20 cellular contexts compared by ENCODE assay signal in genomic region chr1:1625404-1625775, GRCh38. TPM values are rescaled to one million over a fixed set of nuclear protein-coding genes. Genes with fewer than 3 reads are reported as not detected.
DNase-seq lines count a peak whose midpoint lies in the region; ATAC-seq, FAIRE-seq and TF ChIP-seq lines count a peak whose summit lies in the region.
"Had no signal": no experiment of that assay in that cellular context is flagged by ENCODE, and none has a peak within 500 bp of the region (broad histone marks: within the 10 kb centered on the region; RNA-seq: fewer than 3 reads in every experiment).

No MANE protein-coding gene starts in this region.

- FAIRE-seq in HepG2 (lab: Jason Lieb, UNC): no peak
- FAIRE-seq: GM12891 had no signal

- ATAC-seq in right lobe of liver: no peak
- no peak for ATAC-seq in HepG2
- peak in 3 of 8 donors; percentile 0 to 4 (median 1) for ATAC-seq in heart right ventricle
- ATAC-seq: CD8-positive, alpha-beta T cell had no signal

- TF ChIP-seq CTCF in right lobe of liver (IDR thresholded peaks at IDR 0.05) (no peak), HepG2 (CRISPR knock-in tag; IDR thresholded peaks at IDR 0.05) (no peak), heart right ventricle (IDR thresholded peaks at IDR 0.05) (no peak), osteoblast (IDR thresholded peaks at IDR 0.05; ENCODE audit: extremely low read depth, low read depth, low read length) (no peak)

- H2AFZ ChIP-seq in HepG2 (ENCODE audit: low read length): no peak overlapping the region
- H2AFZ ChIP-seq in osteoblast (ENCODE audit: low read length): no peak overlapping the region

- H3K79me2 ChIP-seq in HepG2 (ENCODE audit: insufficient read depth, low read length) (no peaks in the 10 kb centered on the region), osteoblast (ENCODE audit: insufficient read depth, low read length) (no peaks in the 10 kb centered on the region)

- in situ Hi-C loops in HepG2 (cut with HindIII; ENCODE audit: extremely low pct_ligation_motif_present, low pct_unique_long_range_greater_than_20kb): no loop called here

- intact Hi-C loops in right lobe of liver (cut with DNase I) (loop anchor here in 1 of 2 donors (10.0 kb wide), 1 partner anchor 49 kb away; no protein-coding TSS in a partner anchor), HepG2 (cut with micrococcal nuclease; ENCODE audit: unreplicated experiment) (no loop called here), heart right ventricle (cut with DNase I) (no loop called here)

- TF ChIP-seq RAD21 in HepG2 (CRISPR knock-in tag; IDR thresholded peaks at IDR 0.05): no peak

- no peak for TF ChIP-seq POLR2A in right lobe of liver (IDR thresholded peaks at IDR 0.05)
- TF ChIP-seq POLR2A in HepG2 (IDR thresholded peaks at IDR 0.05; ENCODE audit: insufficient read depth in 1 of 2, low read depth in 2 of 2, low read length in 2 of 2): no peak

- H3K27me3 ChIP-seq in right lobe of liver: no peaks in the 10 kb centered on the region
- no peaks in the 10 kb centered on the region for H3K27me3 ChIP-seq in HepG2 (ENCODE audit: control insufficient read depth in 1 of 2, insufficient read depth in 2 of 2, low read length in 2 of 2)
- peaks cover 0 to 21% (median 2%) of the 10 kb centered on the region in 7 donors for H3K27me3 ChIP-seq in heart right ventricle
- no peaks in the 10 kb centered on the region for H3K27me3 ChIP-seq in osteoblast (ENCODE audit: insufficient read depth, low read length)
- H3K27me3 ChIP-seq: BLaER1 had no signal

- DNase-seq in right lobe of liver (peak in 2 of 3 donors; percentile 39), HepG2 (ENCODE audit: low spot score) (no peak), heart right ventricle (no peak), osteoblast (ENCODE audit: insufficient read length, low spot score, missing footprints) (peak; percentile 81), NOMO-1 treated with dmso at 0.1 percent for 144 hours (lab: John Stamatoyannopoulos, UW; ENCODE audit: unreplicated experiment) (no peak), NCI-H187 treated with DMSO at 0.1 percent for 48 hours (lab: John Stamatoyannopoulos, UW) (no peak), NCI-H146 (lab: John Stamatoyannopoulos, UW) (no peak)
- DNase-seq: HFFc6, NCI-H1105, NCI-H2081 treated with DMSO at 0.1 percent for 48 hours, NCI-H446, NCI-H526, SIG-M5 had no signal

- POLR2A ChIA-PET in HepG2 (lab: Yijun Ruan, JAX): no interaction called here

- CTCF ChIA-PET in HepG2 (lab: Yijun Ruan, JAX; ENCODE audit: low intra/inter-chr PET ratio, low total read pairs): no interaction called here

- BruUV-seq in HepG2 (replicated peaks; lab: Mats Ljungman, UMichigan): no TSS peak

- H3K4me1 ChIP-seq in right lobe of liver: no peaks in the 10 kb centered on the region
- H3K4me1 ChIP-seq in HepG2 (ENCODE audit: insufficient read depth, low read length): no peaks in the 10 kb centered on the region
- H3K4me1 ChIP-seq in heart right ventricle: peaks cover 4 to 39% (median 13%) of the 10 kb centered on the region in 9 donors
- H3K4me1 ChIP-seq in osteoblast (ENCODE audit: insufficient read depth, low read length): no peaks in the 10 kb centered on the region

- no peaks in the 10 kb centered on the region for H4K20me1 ChIP-seq in HepG2 (ENCODE audit: insufficient read depth, low read length)
- H4K20me1 ChIP-seq in osteoblast (ENCODE audit: insufficient read depth, low read length): peaks cover 15% of the 10 kb centered on the region

- no peak for TF ChIP-seq EP300 in HepG2 (IDR thresholded peaks at IDR 0.05; ENCODE audit: low read depth in 2 of 2, low read length in 2 of 2)
- TF ChIP-seq EP300 in HepG2 (CRISPR knock-in tag; IDR thresholded peaks at IDR 0.05; ENCODE audit: borderline replicate concordance): no peak

- WGBS in right lobe of liver (ENCODE audit: insufficient coverage, low coverage, low lambda C conversion rate, missing lambda C conversion rate): 70% methylated on average over 3 of the region's 28 CpGs
- WGBS in HepG2 (ENCODE audit: low lambda C conversion rate): over 99% methylated on average over 26 of the region's 28 CpGs
- 26 to 67% methylated on average over 23 to 28 of the region's 28 CpGs for WGBS in heart right ventricle, 2 donors

- H3K36me3 ChIP-seq in right lobe of liver (peaks cover 0 to 4% (median 2%) of the 10 kb centered on the region in 4 donors), HepG2 (replicated peaks in 1 of 2; ENCODE audit: control insufficient read depth in 1 of 2, insufficient read depth in 2 of 2, low read length in 2 of 2) (peaks cover 0 to 2% of the 10 kb centered on the region in 2 experiments; a peak in 1 of 5 replicates), heart right ventricle (peaks cover 0 to 41% (median 8%) of the 10 kb centered on the region in 9 donors), osteoblast (ENCODE audit: insufficient read depth, low read length) (no peaks in the 10 kb centered on the region)

- no peak overlapping the region for H3K4me2 ChIP-seq in HepG2 (ENCODE audit: low read depth, low read length)
- no peak overlapping the region for H3K4me2 ChIP-seq in osteoblast (ENCODE audit: insufficient read depth, low read length)
- H3K4me2 ChIP-seq: BLaER1, KMS-11, SK-N-SH had no signal

- H3K9ac ChIP-seq in HepG2 (ENCODE audit: insufficient read depth, low read depth, low read length): no peak overlapping the region
- H3K9ac ChIP-seq: BLaER1, KMS-11, SK-N-SH had no signal

- H3K9me3 ChIP-seq in right lobe of liver (no peaks in the 10 kb centered on the region), HepG2 (ENCODE audit: low read length) (no peaks in the 10 kb centered on the region), heart right ventricle (no peaks in the 10 kb centered on the region), osteoblast (ENCODE audit: low read depth, low read length) (no peaks in the 10 kb centered on the region)
- H3K9me3 ChIP-seq: BLaER1, SK-N-SH had no signal

- H3K27ac ChIP-seq in right lobe of liver: no peak overlapping the region
- H3K27ac ChIP-seq in HepG2 (ENCODE audit: extremely low read length, insufficient read depth, low read length): no peak overlapping the region
- H3K27ac ChIP-seq in heart right ventricle: peak overlapping the region in 8 of 10 donors; percentile 44 to 83 (median 68)
- no peak overlapping the region for H3K27ac ChIP-seq in osteoblast (ENCODE audit: low read depth, low read length)
- H3K27ac ChIP-seq: BLaER1, HL-60, KMS-11 had no signal

- H3K4me3 ChIP-seq in right lobe of liver (no peak overlapping the region), HepG2 (replicated peaks in 1 of 3; ENCODE audit: insufficient read depth in 1 of 3, low read depth in 2 of 3, low read length in 3 of 3) (no peak overlapping the region), heart right ventricle (peak overlapping the region in 7 of 10 donors; percentile 10 to 41 (median 18)), osteoblast (ENCODE audit: insufficient read depth, low read length) (no peak overlapping the region)
- H3K4me3 ChIP-seq: BLaER1 had no signal

RNA-seq across cellular contexts. Expression of gene MMP23B, which starts 6.6 kb away (rescaled TPM):
- total RNA-seq in right lobe of liver (1 to 10 TPM in 5 of 6 experiments, under 1 TPM in 1; 0.75 to 4.0 (median 2.3) TPM), HepG2 (2016; rRNA removed; fragmentation: Illumina TruSeq; extraction: Trizol) (0.75 and 1.0 TPM in 2 replicates), heart right ventricle (10 to 100 TPM; 21.5 to 87.0 (median 63.1) TPM), osteoblast (0.59 and 1.1 TPM in 2 replicates)
- 1.0 and 1.4 TPM in 2 replicates for total RNA-seq in HepG2 (2016; cell fraction: cytosol; rRNA removed; fragmentation: Illumina TruSeq; extraction: Trizol; ENCODE audit: low read depth)
- total RNA-seq in HepG2 (2016; cell fraction: insoluble cytoplasmic fraction; rRNA removed; fragmentation: Illumina TruSeq; extraction: Trizol): 0.46 and 1.8 TPM in 2 replicates
- total RNA-seq in HepG2 (2016; cell fraction: membrane; rRNA removed; fragmentation: Illumina TruSeq; extraction: Trizol): 1.1 and 1.5 TPM in 2 replicates
- total RNA-seq in HepG2 (2016; cell fraction: nucleus; rRNA removed; fragmentation: Illumina TruSeq; extraction: Trizol): 2.1 and 2.7 TPM in 2 replicates
- polyA plus RNA-seq in HepG2 (2011; rRNA removed) (0.61 and 2.0 TPM in 2 replicates), heart right ventricle (100 to 1,000 TPM in 1 of 2 donors, 10 to 100 TPM in 1; 14.2 to 113 TPM)
- polyA plus RNA-seq in HepG2 (2011; cell fraction: cytosol; rRNA removed): 0.92 and 1.5 TPM in 2 replicates
- 16.7 and 18.0 TPM in 2 replicates for polyA plus RNA-seq in HepG2 (2011; cell fraction: nucleus; rRNA removed)
- polyA plus RNA-seq in HepG2 (2012): 0.85 and 1.5 TPM in 2 replicates
- polyA plus RNA-seq in HepG2 (2016; cell fraction: cytosol; fragmentation: Illumina TruSeq; extraction: Trizol; ENCODE audit: low read depth): 0.46 and 1.3 TPM in 2 replicates
- 0.38 and 0.46 TPM in 2 replicates for polyA plus RNA-seq in HepG2 (2016; cell fraction: insoluble cytoplasmic fraction; fragmentation: Illumina TruSeq; extraction: Trizol; ENCODE audit: low read depth)
- 0.78 and 1.4 TPM in 2 replicates for polyA plus RNA-seq in HepG2 (2016; cell fraction: membrane; fragmentation: Illumina TruSeq; extraction: Trizol; ENCODE audit: low read depth)
- 0.47 and 1.1 TPM in 2 replicates for polyA plus RNA-seq in HepG2 (2016; cell fraction: nucleus; fragmentation: Illumina TruSeq; extraction: Trizol; ENCODE audit: insufficient read depth, low read depth)
- polyA minus RNA-seq in HepG2 (2011; rRNA and poly(A)+ RNA removed; ENCODE audit: low replicate concordance): 0.54 and 0.75 TPM in 2 replicates
- polyA minus RNA-seq in HepG2 (2011; cell fraction: cytosol; rRNA and poly(A)+ RNA removed): 0.79 TPM in 1 of 2 replicates, not detected in the other
- polyA minus RNA-seq in HepG2 (2011; cell fraction: nucleus; rRNA and poly(A)+ RNA removed): 0.77 and 1.4 TPM in 2 replicates

RNA-seq across cellular contexts. Expression of gene MIB2, which starts 10.1 kb away (rescaled TPM):
- total RNA-seq in right lobe of liver (10 to 100 TPM; 20.7 to 38.5 (median 33.9) TPM), HepG2 (2016; rRNA removed; fragmentation: Illumina TruSeq; extraction: Trizol) (10.3 and 30.4 TPM in 2 replicates), heart right ventricle (100 to 1,000 TPM in 1 of 10 donors, 10 to 100 TPM in 9; 53.6 to 110 (median 74.7) TPM), osteoblast (74.0 and 80.7 TPM in 2 replicates)
- 16.4 and 16.7 TPM in 2 replicates for total RNA-seq in HepG2 (2016; cell fraction: cytosol; rRNA removed; fragmentation: Illumina TruSeq; extraction: Trizol; ENCODE audit: low read depth)
- total RNA-seq in HepG2 (2016; cell fraction: insoluble cytoplasmic fraction; rRNA removed; fragmentation: Illumina TruSeq; extraction: Trizol): 9.2 and 32.3 TPM in 2 replicates
- 20.6 and 22.6 TPM in 2 replicates for total RNA-seq in HepG2 (2016; cell fraction: membrane; rRNA removed; fragmentation: Illumina TruSeq; extraction: Trizol)
- total RNA-seq in HepG2 (2016; cell fraction: nucleus; rRNA removed; fragmentation: Illumina TruSeq; extraction: Trizol): 24.1 and 25.9 TPM in 2 replicates
- polyA plus RNA-seq in HepG2 (2011; rRNA removed) (19.9 and 31.3 TPM in 2 replicates), heart right ventricle (100 to 1,000 TPM in 1 of 2 donors, 10 to 100 TPM in 1; 56.0 to 248 TPM)
- 12.2 and 30.4 TPM in 2 replicates for polyA plus RNA-seq in HepG2 (2011; cell fraction: cytosol; rRNA removed)
- polyA plus RNA-seq in HepG2 (2011; cell fraction: nucleus; rRNA removed): 421 and 707 TPM in 2 replicates
- 16.8 and 35.3 TPM in 2 replicates for polyA plus RNA-seq in HepG2 (2012)
- 15.5 and 15.9 TPM in 2 replicates for polyA plus RNA-seq in HepG2 (2016; cell fraction: cytosol; fragmentation: Illumina TruSeq; extraction: Trizol; ENCODE audit: low read depth)
- polyA plus RNA-seq in HepG2 (2016; cell fraction: insoluble cytoplasmic fraction; fragmentation: Illumina TruSeq; extraction: Trizol; ENCODE audit: low read depth): 9.4 and 11.7 TPM in 2 replicates
- polyA plus RNA-seq in HepG2 (2016; cell fraction: membrane; fragmentation: Illumina TruSeq; extraction: Trizol; ENCODE audit: low read depth): 14.1 and 15.4 TPM in 2 replicates
- 59.2 and 75.4 TPM in 2 replicates for polyA plus RNA-seq in HepG2 (2016; cell fraction: nucleus; fragmentation: Illumina TruSeq; extraction: Trizol; ENCODE audit: insufficient read depth, low read depth)
- polyA minus RNA-seq in HepG2 (2011; rRNA and poly(A)+ RNA removed; ENCODE audit: low replicate concordance): 24.6 and 100 TPM in 2 replicates
- 27.4 and 28.8 TPM in 2 replicates for polyA minus RNA-seq in HepG2 (2011; cell fraction: cytosol; rRNA and poly(A)+ RNA removed)
- polyA minus RNA-seq in HepG2 (2011; cell fraction: nucleus; rRNA and poly(A)+ RNA removed): 51.5 and 62.8 TPM in 2 replicates

RNA-seq across cellular contexts. Expression of gene FNDC10, which starts 25.5 kb away (rescaled TPM):
- 1 to 10 TPM in 1 of 6 experiments, under 1 TPM in 5; 0.09 to 1.6 (median 0.46) TPM for total RNA-seq in right lobe of liver
- 2.0 and 2.5 TPM in 2 replicates for total RNA-seq in HepG2 (2016; rRNA removed; fragmentation: Illumina TruSeq; extraction: Trizol)
- total RNA-seq in HepG2 (2016; cell fraction: cytosol; rRNA removed; fragmentation: Illumina TruSeq; extraction: Trizol; ENCODE audit: low read depth): 6.6 and 6.8 TPM in 2 replicates
- total RNA-seq in HepG2 (2016; cell fraction: insoluble cytoplasmic fraction; rRNA removed; fragmentation: Illumina TruSeq; extraction: Trizol): 2.4 and 2.8 TPM in 2 replicates
- total RNA-seq in HepG2 (2016; cell fraction: membrane; rRNA removed; fragmentation: Illumina TruSeq; extraction: Trizol): 10.4 and 11.3 TPM in 2 replicates
- total RNA-seq in HepG2 (2016; cell fraction: nucleus; rRNA removed; fragmentation: Illumina TruSeq; extraction: Trizol): 1.1 and 1.3 TPM in 2 replicates
- polyA plus RNA-seq in HepG2 (2011; rRNA removed): 2.2 and 3.1 TPM in 2 replicates
- polyA plus RNA-seq in HepG2 (2011; cell fraction: cytosol; rRNA removed): 2.6 and 5.4 TPM in 2 replicates
- polyA plus RNA-seq in HepG2 (2011; cell fraction: nucleus; rRNA removed): 3.9 and 4.3 TPM in 2 replicates
- 4.0 and 4.3 TPM in 2 replicates for polyA plus RNA-seq in HepG2 (2012)
- polyA plus RNA-seq in HepG2 (2016; cell fraction: cytosol; fragmentation: Illumina TruSeq; extraction: Trizol; ENCODE audit: low read depth): 20.0 and 21.4 TPM in 2 replicates
- polyA plus RNA-seq in HepG2 (2016; cell fraction: insoluble cytoplasmic fraction; fragmentation: Illumina TruSeq; extraction: Trizol; ENCODE audit: low read depth): 5.1 and 6.0 TPM in 2 replicates
- polyA plus RNA-seq in HepG2 (2016; cell fraction: membrane; fragmentation: Illumina TruSeq; extraction: Trizol; ENCODE audit: low read depth): 21.7 and 28.5 TPM in 2 replicates
- polyA plus RNA-seq in HepG2 (2016; cell fraction: nucleus; fragmentation: Illumina TruSeq; extraction: Trizol; ENCODE audit: insufficient read depth, low read depth): 4.3 and 4.8 TPM in 2 replicates
- 4.9 TPM in 1 of 2 replicates, not detected in the other for polyA minus RNA-seq in HepG2 (2011; rRNA and poly(A)+ RNA removed; ENCODE audit: low replicate concordance)
- 4.0 and 4.4 TPM in 2 replicates for polyA minus RNA-seq in HepG2 (2011; cell fraction: cytosol; rRNA and poly(A)+ RNA removed)
- 0.64 and 1.1 TPM in 2 replicates for polyA minus RNA-seq in HepG2 (2011; cell fraction: nucleus; rRNA and poly(A)+ RNA removed)
- total RNA-seq in heart right ventricle: 1 to 10 TPM in 8 of 10 donors, under 1 TPM in 2; 0.66 to 5.9 (median 2.3) TPM
- 1 to 10 TPM; 1.1 to 3.8 TPM for polyA plus RNA-seq in heart right ventricle
- 2.1 and 2.5 TPM in 2 replicates for total RNA-seq in osteoblast
- total RNA-seq: HT-29 had no signal

RNA-seq across cellular contexts. Expression of gene CDK11B, which starts 33.4 kb away (rescaled TPM):
- total RNA-seq in right lobe of liver (10 to 100 TPM in 2 of 6 experiments, 1 to 10 TPM in 4; 8.0 to 11.8 (median 9.5) TPM), HepG2 (2016; rRNA removed; fragmentation: Illumina TruSeq; extraction: Trizol) (12.4 and 15.1 TPM in 2 replicates), heart right ventricle (10 to 100 TPM; 20.9 to 30.4 (median 23.8) TPM), osteoblast (5.3 and 5.8 TPM in 2 replicates)
- total RNA-seq in HepG2 (2016; cell fraction: cytosol; rRNA removed; fragmentation: Illumina TruSeq; extraction: Trizol; ENCODE audit: low read depth): 2.3 and 3.1 TPM in 2 replicates
- 9.4 and 16.6 TPM in 2 replicates for total RNA-seq in HepG2 (2016; cell fraction: insoluble cytoplasmic fraction; rRNA removed; fragmentation: Illumina TruSeq; extraction: Trizol)
- 3.6 and 4.3 TPM in 2 replicates for total RNA-seq in HepG2 (2016; cell fraction: membrane; rRNA removed; fragmentation: Illumina TruSeq; extraction: Trizol)
- total RNA-seq in HepG2 (2016; cell fraction: nucleus; rRNA removed; fragmentation: Illumina TruSeq; extraction: Trizol): 11.2 TPM in 2 replicates
- polyA plus RNA-seq in HepG2 (2011; rRNA removed) (3.6 and 3.9 TPM in 2 replicates), heart right ventricle (10 to 100 TPM; 31.4 to 34.1 TPM)
- 3.1 TPM in 2 replicates for polyA plus RNA-seq in HepG2 (2011; cell fraction: cytosol; rRNA removed)
- polyA plus RNA-seq in HepG2 (2011; cell fraction: nucleus; rRNA removed): 20.3 and 22.5 TPM in 2 replicates
- polyA plus RNA-seq in HepG2 (2012): 15.9 and 17.5 TPM in 2 replicates
- polyA plus RNA-seq in HepG2 (2016; cell fraction: cytosol; fragmentation: Illumina TruSeq; extraction: Trizol; ENCODE audit: low read depth): 1.4 and 2.2 TPM in 2 replicates
- 21.8 and 26.2 TPM in 2 replicates for polyA plus RNA-seq in HepG2 (2016; cell fraction: insoluble cytoplasmic fraction; fragmentation: Illumina TruSeq; extraction: Trizol; ENCODE audit: low read depth)
- polyA plus RNA-seq in HepG2 (2016; cell fraction: membrane; fragmentation: Illumina TruSeq; extraction: Trizol; ENCODE audit: low read depth): 4.1 TPM in 2 replicates
- polyA plus RNA-seq in HepG2 (2016; cell fraction: nucleus; fragmentation: Illumina TruSeq; extraction: Trizol; ENCODE audit: insufficient read depth, low read depth): 56.5 and 61.8 TPM in 2 replicates
- 2.6 and 3.1 TPM in 2 replicates for polyA minus RNA-seq in HepG2 (2011; rRNA and poly(A)+ RNA removed; ENCODE audit: low replicate concordance)
- 2.2 and 3.0 TPM in 2 replicates for polyA minus RNA-seq in HepG2 (2011; cell fraction: cytosol; rRNA and poly(A)+ RNA removed)
- polyA minus RNA-seq in HepG2 (2011; cell fraction: nucleus; rRNA and poly(A)+ RNA removed): 3.1 and 3.4 TPM in 2 replicates

RNA-seq across cellular contexts. Expression of gene SSU72, which starts 50.7 kb away (rescaled TPM):
- total RNA-seq in right lobe of liver (10 to 100 TPM; 46.6 to 72.6 (median 63.8) TPM), HepG2 (2016; rRNA removed; fragmentation: Illumina TruSeq; extraction: Trizol) (63.5 and 67.1 TPM in 2 replicates), heart right ventricle (100 to 1,000 TPM in 4 of 10 donors, 10 to 100 TPM in 6; 73.8 to 138 (median 77.9) TPM), osteoblast (67.2 and 73.1 TPM in 2 replicates)
- 174 and 181 TPM in 2 replicates for total RNA-seq in HepG2 (2016; cell fraction: cytosol; rRNA removed; fragmentation: Illumina TruSeq; extraction: Trizol; ENCODE audit: low read depth)
- total RNA-seq in HepG2 (2016; cell fraction: insoluble cytoplasmic fraction; rRNA removed; fragmentation: Illumina TruSeq; extraction: Trizol): 55.4 and 71.0 TPM in 2 replicates
- 205 and 206 TPM in 2 replicates for total RNA-seq in HepG2 (2016; cell fraction: membrane; rRNA removed; fragmentation: Illumina TruSeq; extraction: Trizol)
- 33.8 and 37.5 TPM in 2 replicates for total RNA-seq in HepG2 (2016; cell fraction: nucleus; rRNA removed; fragmentation: Illumina TruSeq; extraction: Trizol)
- polyA plus RNA-seq in HepG2 (2011; rRNA removed) (41.7 and 42.8 TPM in 2 replicates), heart right ventricle (100 to 1,000 TPM in 1 of 2 donors, 10 to 100 TPM in 1; 96.3 to 122 TPM)
- polyA plus RNA-seq in HepG2 (2011; cell fraction: cytosol; rRNA removed): 46.2 and 47.3 TPM in 2 replicates
- polyA plus RNA-seq in HepG2 (2011; cell fraction: nucleus; rRNA removed): 54.5 and 58.4 TPM in 2 replicates
- 78.4 and 81.7 TPM in 2 replicates for polyA plus RNA-seq in HepG2 (2012)
- polyA plus RNA-seq in HepG2 (2016; cell fraction: cytosol; fragmentation: Illumina TruSeq; extraction: Trizol; ENCODE audit: low read depth): 402 and 408 TPM in 2 replicates
- polyA plus RNA-seq in HepG2 (2016; cell fraction: insoluble cytoplasmic fraction; fragmentation: Illumina TruSeq; extraction: Trizol; ENCODE audit: low read depth): 95.7 and 105 TPM in 2 replicates
- polyA plus RNA-seq in HepG2 (2016; cell fraction: membrane; fragmentation: Illumina TruSeq; extraction: Trizol; ENCODE audit: low read depth): 348 and 359 TPM in 2 replicates
- 88.7 and 92.0 TPM in 2 replicates for polyA plus RNA-seq in HepG2 (2016; cell fraction: nucleus; fragmentation: Illumina TruSeq; extraction: Trizol; ENCODE audit: insufficient read depth, low read depth)
- 60.1 and 74.5 TPM in 2 replicates for polyA minus RNA-seq in HepG2 (2011; rRNA and poly(A)+ RNA removed; ENCODE audit: low replicate concordance)
- polyA minus RNA-seq in HepG2 (2011; cell fraction: cytosol; rRNA and poly(A)+ RNA removed): 44.8 and 47.0 TPM in 2 replicates
- 35.7 and 37.5 TPM in 2 replicates for polyA minus RNA-seq in HepG2 (2011; cell fraction: nucleus; rRNA and poly(A)+ RNA removed)

Comparison
In these comparisons a context has a peak if more than half of its experiments do, and no peak if none do; other contexts are left out.
1. DNase-seq: peak in right lobe of liver (2 of 3) and osteoblast (single experiment); none in HepG2 (single experiment), heart right ventricle (0 of 2), NOMO-1 treated with dmso at 0.1 percent for 144 hours (single experiment), NCI-H187 treated with DMSO at 0.1 percent for 48 hours (single experiment) and NCI-H146 (single experiment).
2. H3K27ac ChIP-seq: peak in heart right ventricle (8 of 10); none in right lobe of liver (0 of 3), HepG2 (single experiment) and osteoblast (single experiment).
3. H3K4me3 ChIP-seq: peak in heart right ventricle (7 of 10); none in right lobe of liver (0 of 3), HepG2 (0 of 3) and osteoblast (single experiment).
4. RNA of gene MMP23B, which starts 6.6 kb away (total RNA-seq): 21.5 to 87.0 TPM in heart right ventricle; 0.75 to 4.0 TPM in right lobe of liver, 0.59 to 1.1 TPM in osteoblast and 0.46 to 2.7 TPM in HepG2; every median in the first group is over 4 times any median in the second.